ENCODE assay signal across 23 cellular contexts in the genomic region with DNA sequence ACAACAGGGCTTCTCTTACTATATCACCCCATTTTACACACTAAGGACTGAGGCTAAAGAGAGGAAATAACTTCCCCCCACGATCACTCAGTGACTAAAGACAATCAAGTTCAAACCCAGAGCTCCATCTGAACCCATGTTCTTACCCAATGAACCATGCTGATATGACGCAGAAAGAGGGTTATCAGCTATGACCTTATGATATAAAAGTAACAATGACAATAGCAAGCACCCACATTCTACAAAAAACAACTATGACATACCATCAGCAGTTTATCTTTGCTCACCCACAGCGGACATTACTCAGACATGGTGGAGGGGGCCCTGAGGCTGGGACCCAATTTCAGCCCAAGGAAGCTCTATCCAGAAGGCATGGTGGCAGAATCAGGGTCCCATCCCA.
DNase-seq lines count a peak whose midpoint lies in the region; ATAC-seq and TF ChIP-seq lines count a peak whose summit lies in the region.
"Had no signal": no experiment of that assay in that cellular context is flagged by ENCODE, and none has a peak within 500 bp of the region (broad histone marks: within the 10 kb centered on the region; RNA-seq: fewer than 3 reads in every experiment).

No MANE protein-coding gene starts in this region.

- CTCF ChIA-PET in mammary epithelial cell (lab: Charles Lee; ENCODE audit: low non-redundant PET): interaction anchor here (0.7 kb wide), 1 partner anchor 96 kb away, joined by 3 read pairs; no protein-coding TSS in a partner anchor

- peak overlapping the region; percentile 55 for H3K27ac ChIP-seq in HUES64 (ENCODE audit: low read depth, low read length)
- H3K27ac ChIP-seq in mammary epithelial cell (ENCODE audit: insufficient read depth, low read depth, low read length): peak overlapping the region; percentile 98
- peak overlapping the region; percentile 24 for H3K27ac ChIP-seq in mesendoderm (ENCODE audit: low read depth, low read length)
- H3K27ac ChIP-seq: SK-N-MC had no signal

- H3K4me3 Mint-ChIP-seq in type B pancreatic cell: peak overlapping the region; percentile 8
- H3K4me3 Mint-ChIP-seq: activated B cell treated with CpG ODN at 0.5 μM for 24 hours; activated CD4-positive, alpha-beta memory T cell treated with anti-CD3 and anti-CD28 coated beads, Interleukin-2, amount 10 ng/mL, durations not matched to agents 7 days and 5 days; activated naive CD8-positive, alpha-beta T cell; activated T-cell treated with anti-CD3 and anti-CD28 coated beads, Interleukin-2, amount 50 U/mL, for 4 hours; dendritic cell treated with granulocyte-macrophage colony-stimulating factor and Interleukin-4, amounts not matched to agents 40 ng/mL and 50 ng/mL, for 4 days; neural crest cell; T-helper 2 cell treated with Interferon-gamma antibody and Interleukin-4, amounts not matched to agents 5 μg/mL and 100 μg/mL, for 36 hours had no signal

- DNase-seq in mammary epithelial cell (no peak), mesendoderm (no peak), type B pancreatic cell (ENCODE audit: extremely low spot score, unreplicated experiment) (no peak)
- DNase-seq in activated T-cell treated with anti-CD3 and anti-CD28 coated beads, Interleukin-2, amount 50 U/mL, for 48 hours: no peak
- DNase-seq in activated naive CD4-positive, alpha-beta T cell treated with Interleukin-2 at 50 U/mL for 16 hours: no peak
- DNase-seq: activated B cell treated with CpG ODN at 0.5 μM for 24 hours; activated CD4-positive, alpha-beta memory T cell treated with anti-CD3 and anti-CD28 coated beads, Interleukin-2, amount 10 ng/mL, durations not matched to agents 7 days and 5 days; activated T-cell treated with anti-CD3 and anti-CD28 coated beads, Interleukin-2, amount 50 U/mL, for 4 hours; COR-L47; midbrain; MM.1S; NCI-H146; NCI-H774; OCI-M1 had no signal

- intact Hi-C loops in mammary epithelial cell (cut with micrococcal nuclease): loop anchor here (2.0 to 5.0 kb wide), 3 partner anchors 49 to 81 kb away; no protein-coding TSS in a partner anchor

- H3K4me1 Mint-ChIP-seq in type B pancreatic cell (ENCODE audit: unreplicated experiment): peaks cover 38% of the 10 kb centered on the region
- H3K4me1 Mint-ChIP-seq: activated B cell treated with CpG ODN at 0.5 μM for 24 hours; activated CD4-positive, alpha-beta memory T cell treated with anti-CD3 and anti-CD28 coated beads, Interleukin-2, amount 10 ng/mL, durations not matched to agents 7 days and 5 days had no signal

- H3K27ac Mint-ChIP-seq in type B pancreatic cell: peak overlapping the region; percentile 74
- H3K27ac Mint-ChIP-seq: activated B cell treated with CpG ODN at 0.5 μM for 24 hours; activated CD4-positive, alpha-beta memory T cell treated with anti-CD3 and anti-CD28 coated beads, Interleukin-2, amount 10 ng/mL, durations not matched to agents 7 days and 5 days; activated naive CD8-positive, alpha-beta T cell; dendritic cell treated with granulocyte-macrophage colony-stimulating factor and Interleukin-4, amounts not matched to agents 40 ng/mL and 50 ng/mL, for 4 days; T-helper 2 cell treated with Interferon-gamma antibody and Interleukin-4, amounts not matched to agents 5 μg/mL and 100 μg/mL, for 36 hours had no signal

- no peaks in the 10 kb centered on the region for H4K20me1 ChIP-seq in mammary epithelial cell (ENCODE audit: insufficient read depth, low read length)

- dilution Hi-C loops in mammary epithelial cell (cut with HindIII; ENCODE audit: low sequenced_read_pairs): loop anchor here (5.0 kb wide), 3 partner anchors 53 to 107 kb away; no protein-coding TSS in a partner anchor

- H3K4me2 ChIP-seq in mammary epithelial cell (ENCODE audit: insufficient read depth, low read depth, low read length): peak overlapping the region; percentile 72
- no peak overlapping the region for H3K4me2 ChIP-seq in mesendoderm (ENCODE audit: low read length)

- H3K27me3 ChIP-seq in HUES64 (ENCODE audit: insufficient read depth, low read length) (no peaks in the 10 kb centered on the region), mammary epithelial cell (ENCODE audit: insufficient read depth, low read length) (no peaks in the 10 kb centered on the region), mesendoderm (ENCODE audit: insufficient read depth, low read length, poor library complexity) (no peaks in the 10 kb centered on the region)
- H3K27me3 ChIP-seq: gastroesophageal sphincter had no signal

- H2BK120ac ChIP-seq in mesendoderm (ENCODE audit: low read depth, low read length): no peak overlapping the region

- 91% methylated on average over 3 of the region's 3 CpGs for WGBS in HUES64
- 69% methylated on average over 3 of the region's 3 CpGs for WGBS in mammary epithelial cell (ENCODE audit: low coverage, missing lambda C conversion rate)
- no CpG with 5 or more reads among the region's 3 CpGs for WGBS in mesendoderm (ENCODE audit: extremely low coverage, insufficient coverage, low lambda C conversion rate)

- no peak overlapping the region for H3K9ac ChIP-seq in HUES64 (ENCODE audit: low read depth, low read length)
- peak overlapping the region; percentile 89 for H3K9ac ChIP-seq in mammary epithelial cell (ENCODE audit: insufficient read depth, low read length)
- H3K9ac ChIP-seq in mesendoderm (ENCODE audit: low read length): no peak overlapping the region

- no peaks in the 10 kb centered on the region for H3K27me3 Mint-ChIP-seq in type B pancreatic cell

- no peaks in the 10 kb centered on the region for H3K9me3 ChIP-seq in HUES64 (ENCODE audit: insufficient read depth, low read depth, low read length)
- no peaks in the 10 kb centered on the region for H3K9me3 ChIP-seq in mammary epithelial cell (replicated peaks; ENCODE audit: insufficient read depth, low read length)
- H3K9me3 ChIP-seq: gastroesophageal sphincter, prostate gland had no signal

- no peak overlapping the region for H4K8ac ChIP-seq in mesendoderm (ENCODE audit: low read depth, low read length)

- H2BK5ac ChIP-seq in mesendoderm (ENCODE audit: low read length): no peak overlapping the region

- TF ChIP-seq CTCF in mammary epithelial cell (conservative IDR thresholded peaks at IDR 0.05 in 1 of 2, IDR thresholded peaks at IDR 0.05 in 1 of 2; ENCODE audit: extremely low read depth in 1 of 2, insufficient read depth in 1 of 2, low read depth in 1 of 2, low read length in 2 of 2) (no peak), type B pancreatic cell (conservative IDR thresholded peaks at IDR 0.05) (no peak)

- no peak overlapping the region for H2AK5ac ChIP-seq in mesendoderm (ENCODE audit: low read length)

- H3K36me3 ChIP-seq in HUES64 (ENCODE audit: insufficient read depth, low read length) (no peaks in the 10 kb centered on the region), mammary epithelial cell (ENCODE audit: insufficient read depth, low read length) (no peaks in the 10 kb centered on the region), mesendoderm (ENCODE audit: control insufficient read depth, insufficient read depth, low read length) (no peaks in the 10 kb centered on the region)
- H3K36me3 ChIP-seq: gastroesophageal sphincter, prostate gland had no signal

- H3K9me3 Mint-ChIP-seq in type B pancreatic cell: peaks cover 5% of the 10 kb centered on the region
- H3K9me3 Mint-ChIP-seq: activated B cell treated with CpG ODN at 0.5 μM for 24 hours; activated CD4-positive, alpha-beta memory T cell treated with anti-CD3 and anti-CD28 coated beads, Interleukin-2, amount 10 ng/mL, durations not matched to agents 7 days and 5 days; activated T-cell treated with anti-CD3 and anti-CD28 coated beads, Interleukin-2, amount 50 U/mL, for 4 hours; dendritic cell treated with granulocyte-macrophage colony-stimulating factor and Interleukin-4, amounts not matched to agents 40 ng/mL and 50 ng/mL, for 4 days; neural crest cell; T-helper 2 cell treated with Interferon-gamma antibody and Interleukin-4, amounts not matched to agents 5 μg/mL and 100 μg/mL, for 36 hours had no signal

- peaks cover 4% of the 10 kb centered on the region for H3K36me3 Mint-ChIP-seq in type B pancreatic cell
- H3K36me3 Mint-ChIP-seq: activated naive CD8-positive, alpha-beta T cell had no signal

- H3K79me2 ChIP-seq in mammary epithelial cell (ENCODE audit: insufficient read depth, low read length) (peaks cover 85% of the 10 kb centered on the region), mesendoderm (ENCODE audit: control insufficient read depth, insufficient read depth, low read length) (peaks cover 69% of the 10 kb centered on the region)

- H3K56ac ChIP-seq in mesendoderm (ENCODE audit: low read length): peak overlapping the region; percentile 10

- H3K4me3 ChIP-seq in HUES64 (ENCODE audit: low read length): no peak overlapping the region
- H3K4me3 ChIP-seq in mammary epithelial cell (replicated peaks in 1 of 3; ENCODE audit: insufficient read depth in 1 of 3, low read depth in 2 of 3, low read length in 3 of 3): peak overlapping the region; percentile 1 to 29 (median 24)
- H3K4me3 ChIP-seq in mesendoderm (ENCODE audit: low read length): no peak overlapping the region
- H3K4me3 ChIP-seq: gastroesophageal sphincter, prostate gland, SK-N-MC had no signal

- H3K23ac ChIP-seq in mesendoderm (ENCODE audit: low read length): no peak overlapping the region

- ATAC-seq in HG03045 (IDR thresholded peaks at IDR 0.05; ENCODE audit: unreplicated experiment): no peak
- ATAC-seq: activated T-cell treated with anti-CD3 and anti-CD28 coated beads, Interleukin-2, amount 50 U/mL, for 4 hours; gastroesophageal sphincter had no signal

- H3K4me1 ChIP-seq in HUES64 (ENCODE audit: insufficient read depth, low read length): peaks cover 73% of the 10 kb centered on the region
- peaks cover 78% of the 10 kb centered on the region for H3K4me1 ChIP-seq in mammary epithelial cell (ENCODE audit: insufficient read depth, low read length)
- H3K4me1 ChIP-seq in mesendoderm (ENCODE audit: control insufficient read depth, low read depth, low read length): peaks cover 35% of the 10 kb centered on the region
- H3K4me1 ChIP-seq: prostate gland had no signal

- H4K5ac ChIP-seq in mesendoderm (ENCODE audit: low read length): no peak overlapping the region

- no peak overlapping the region for H2AFZ ChIP-seq in mammary epithelial cell (ENCODE audit: low read depth, low read length)

- H3K79me1 ChIP-seq in mesendoderm (ENCODE audit: low read length): peaks cover 15% of the 10 kb centered on the region

- no peak overlapping the region for H3K4ac ChIP-seq in mesendoderm (ENCODE audit: low read depth, low read length)

- TSS peak; percentile 4 for BruUV-seq in mammary epithelial cell (replicated peaks; lab: Mats Ljungman, UMichigan)

- H2BK15ac ChIP-seq in mesendoderm (replicated peaks; ENCODE audit: low read depth): no peak overlapping the region

- in situ Hi-C loops in mammary epithelial cell (cut with MboI; ENCODE audit: low sequenced_read_pairs in 2 of 2): no loop called here

- no peak overlapping the region for H3K18ac ChIP-seq in mesendoderm (ENCODE audit: low read length)

Comparison
In these comparisons a context has a peak if more than half of its experiments do, and no peak if none do; other contexts are left out.
1. H3K27ac ChIP-seq: peak in every context shown above with its lines; median percentile 98 in mammary epithelial cell; 55 in HUES64; 24 in mesendoderm.
2. H3K4me3 ChIP-seq: peak in mammary epithelial cell (3 of 3); none in HUES64 (single experiment) and mesendoderm (single experiment).